ENCODE assay signal across 20 cellular contexts in genomic region chr17:78616946-78617345, GRCh38. TPM values are rescaled to one million over a fixed set of nuclear protein-coding genes. Genes with fewer than 3 reads are reported as not detected.
"Had no signal": no experiment of that assay in that cellular context is flagged by ENCODE, and none has a peak within 500 bp of the region (broad histone marks: within the 10 kb centered on the region; RNA-seq: fewer than 3 reads in every experiment).

No MANE protein-coding gene starts in this region.

- H3K27ac ChIP-seq: KMS-11, SJSA1, SK-N-MC had no signal

- FAIRE-seq: RCC 7860 had no signal

- H3K36me3 ChIP-seq: SJSA1 had no signal

- H3K4me2 ChIP-seq: KMS-11 had no signal

- DNase-seq: Kasumi-1, MM.1S, NCI-H1092 treated with DMSO at 0.1 percent for 48 hours, NCI-H1436, NCI-H187, NCI-H2029, NCI-H2081 treated with DMSO at 0.1 percent for 48 hours, NCI-H226, NCI-H510A, NCI-H524 treated with DMSO at 0.1 percent for 48 hours, NCI-H69, NCI-H774, Right ventricle myocardium superior, SIG-M5, SW 1271 had no signal

- H3K9me3 ChIP-seq: SJSA1 had no signal

- H3K4me3 ChIP-seq: SJSA1, SK-N-MC had no signal

- H3K9ac ChIP-seq: KMS-11 had no signal

RNA-seq across cellular contexts. Expression of gene DNAH17, which starts 39.8 kb away (rescaled TPM):
- total RNA-seq: HT-29, Right ventricle myocardium superior, SJSA1 had no signal
